In the genomic region with DNA sequence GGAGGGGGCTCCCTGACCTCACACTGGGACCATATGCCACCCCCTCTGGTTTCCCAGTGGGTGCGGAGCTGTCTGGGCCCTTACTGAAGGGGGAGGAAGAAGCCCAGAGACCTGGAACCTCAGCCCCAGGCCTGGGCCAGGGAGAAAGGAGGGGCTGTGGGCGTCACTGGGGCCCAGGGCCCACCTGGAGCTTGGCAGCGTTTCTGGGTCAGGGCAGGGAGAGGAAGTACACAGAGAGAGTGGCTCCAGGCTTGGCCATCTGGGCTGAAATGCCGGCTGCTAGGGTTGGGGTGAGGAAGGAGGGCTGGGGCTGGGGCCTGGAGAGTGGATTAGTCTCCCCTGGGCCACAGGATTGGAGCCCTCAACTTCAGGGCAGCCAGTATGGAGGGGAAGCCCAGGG, we compare ENCODE assay signal across 16 cellular contexts. TPM values are rescaled to one million over a fixed set of nuclear protein-coding genes. Genes with fewer than 3 reads are reported as not detected.
DNase-seq lines count a peak whose midpoint lies in the region; ATAC-seq and TF ChIP-seq lines count a peak whose summit lies in the region.
"Had no signal": no experiment of that assay in that cellular context is flagged by ENCODE, and none has a peak within 500 bp of the region (broad histone marks: within the 10 kb centered on the region; RNA-seq: fewer than 3 reads in every experiment).

No MANE protein-coding gene starts in this region.

- ATAC-seq in Right ventricle myocardium superior (ENCODE audit: poor library complexity), result peak; percentile 16
- ATAC-seq in foreskin keratinocyte, result peak; percentile 18
- ATAC-seq in HG03457 (IDR thresholded peaks at IDR 0.05; ENCODE audit: unreplicated experiment), result no peak
- ATAC-seq in HG03175 (IDR thresholded peaks at IDR 0.05; ENCODE audit: unreplicated experiment), result no peak
- ATAC-seq: activated CD4-positive, alpha-beta T cell treated with anti-CD3 and anti-CD28 coated beads for 36 hours; activated T-cell treated with anti-CD3 and anti-CD28 coated beads, Interleukin-2, amount 50 U/mL, for 72 hours had no signal

- no TSS peak for BruUV-seq in A673 (replicated peaks; lab: Mats Ljungman, UMichigan)

- H2BK12ac ChIP-seq in neuronal stem cell (ENCODE audit: low read length), result no peak overlapping the region

- H3K18ac ChIP-seq in neuronal stem cell (ENCODE audit: low read length), result peak overlapping the region; percentile 81

- H3K27ac ChIP-seq in foreskin keratinocyte, result no peak overlapping the region
- H3K27ac ChIP-seq in neuronal stem cell (replicated peaks; ENCODE audit: low read length), result no peak overlapping the region
- H3K27ac ChIP-seq in A673 (ENCODE audit: low read depth, low read length, poor library complexity, severe bottlenecking), result no peak overlapping the region
- H3K27ac ChIP-seq: upper lobe of left lung had no signal

- H3K4me3 ChIP-seq in neuronal stem cell (ENCODE audit: low read length in 2 of 2) (no peak overlapping the region), A673 (ENCODE audit: low read depth, low read length, poor library complexity, severe bottlenecking) (no peak overlapping the region)
- H3K4me3 ChIP-seq: skin epidermis, upper lobe of left lung had no signal

- WGBS in neuronal stem cell (ENCODE audit: extremely low coverage in 2 of 2, insufficient read length in 2 of 2, insufficient replicate concordance in 1 of 2), 2 donors, result no CpG with 5 or more reads among the region's 4 CpGs

- H2BK5ac ChIP-seq in neuronal stem cell (ENCODE audit: low read length), result no peak overlapping the region

- TF ChIP-seq CTCF in foreskin keratinocyte (conservative IDR thresholded peaks at IDR 0.05) (no peak), A673 (conservative IDR thresholded peaks at IDR 0.05; ENCODE audit: low read depth, low read length) (no peak)

- H2BK15ac ChIP-seq in neuronal stem cell (ENCODE audit: low read length), result peak overlapping the region; percentile 1

- H3K4me1 ChIP-seq in foreskin keratinocyte (no peaks in the 10 kb centered on the region), neuronal stem cell (ENCODE audit: control insufficient read depth in 2 of 2, insufficient read depth in 1 of 2, low read depth in 1 of 2, low read length in 2 of 2) (peaks cover 28 to 34% of the 10 kb centered on the region in 2 donors), A673 (ENCODE audit: insufficient read depth, low read length, poor library complexity, severe bottlenecking) (peaks cover 11% of the 10 kb centered on the region)

- H3K4me2 ChIP-seq in neuronal stem cell (ENCODE audit: insufficient read depth, low read length, poor library complexity, severe bottlenecking), result no peak overlapping the region

- CTCF ChIA-PET in A673 (lab: Charles Lee), result no interaction called here

- POLR2A ChIA-PET in A673 (lab: Charles Lee; ENCODE audit: low non-redundant PET), result no interaction called here

- no peak overlapping the region for H2AK5ac ChIP-seq in neuronal stem cell (ENCODE audit: low read depth, low read length)

- no peak overlapping the region for H3K4ac ChIP-seq in neuronal stem cell (ENCODE audit: low read length)

- H4K8ac ChIP-seq in neuronal stem cell (ENCODE audit: low read depth, low read length), result no peak overlapping the region

- no peak overlapping the region for H2AFZ ChIP-seq in neuronal stem cell (ENCODE audit: low read length)

- H3K14ac ChIP-seq in neuronal stem cell (ENCODE audit: low read length), result no peak overlapping the region

- no peak overlapping the region for H2BK120ac ChIP-seq in neuronal stem cell (ENCODE audit: low read depth, low read length)

- H4K91ac ChIP-seq in neuronal stem cell (ENCODE audit: low read depth, low read length, poor library complexity), result no peak overlapping the region

- no peak overlapping the region for H3K9ac ChIP-seq in neuronal stem cell (ENCODE audit: low read depth, low read length, poor library complexity)

- H3K36me3 ChIP-seq in neuronal stem cell (replicated peaks in 1 of 2; ENCODE audit: control insufficient read depth in 2 of 2, insufficient read depth in 2 of 2, low read length in 2 of 2) (no peaks in the 10 kb centered on the region), A673 (ENCODE audit: insufficient read depth, low read length, poor library complexity, severe bottlenecking) (no peaks in the 10 kb centered on the region)
- H3K36me3 ChIP-seq: upper lobe of left lung had no signal

- intact Hi-C loops in Right ventricle myocardium superior (cut with DNase I), result no loop called here
- intact Hi-C loops in cardiac septum (cut with DNase I), result no loop called here
- intact Hi-C loops in A673 (cut with micrococcal nuclease; ENCODE audit: unreplicated experiment), result no loop called here

- DNase-seq in Right ventricle myocardium superior (no peak), cardiac septum (ENCODE audit: low spot score) (no peak), foreskin keratinocyte (no peak), neuronal stem cell (ENCODE audit: low spot score) (no peak), A673 (ENCODE audit: low spot score) (no peak), HUDEP-2 (lab: John Stamatoyannopoulos, UW; ENCODE audit: unreplicated experiment in 76 of 76) (no peak)
- DNase-seq: activated CD4-positive, alpha-beta T cell treated with anti-CD3 and anti-CD28 coated beads for 36 hours; activated T-cell treated with anti-CD3 and anti-CD28 coated beads, Interleukin-2, amount 50 U/mL, for 72 hours; amniotic stem cell; DMS79; Kasumi-1; OCI-M1; upper lobe of left lung had no signal

- no peaks in the 10 kb centered on the region for H3K79me1 ChIP-seq in neuronal stem cell (ENCODE audit: low read depth, low read length)

- H3K23ac ChIP-seq in neuronal stem cell (ENCODE audit: low read depth, low read length, poor library complexity), result no peak overlapping the region

- no peaks in the 10 kb centered on the region for H3K9me3 ChIP-seq in neuronal stem cell (replicated peaks in 1 of 2; ENCODE audit: control insufficient read depth in 2 of 2, insufficient read depth in 1 of 2, low read depth in 1 of 2, low read length in 2 of 2)
- no peaks in the 10 kb centered on the region for H3K9me3 ChIP-seq in A673 (ENCODE audit: low read depth, low read length, poor library complexity, severe bottlenecking)
- H3K9me3 ChIP-seq: upper lobe of left lung had no signal

- H3K27me3 ChIP-seq in foreskin keratinocyte (peaks cover 21% of the 10 kb centered on the region), neuronal stem cell (ENCODE audit: control insufficient read depth in 3 of 3, insufficient read depth in 3 of 3, low read depth in 1 of 3, low read length in 3 of 3) (no peaks in the 10 kb centered on the region), A673 (replicated peaks; ENCODE audit: insufficient read depth, low read depth, low read length, poor library complexity) (no peaks in the 10 kb centered on the region)
- H3K27me3 ChIP-seq: upper lobe of left lung had no signal

RNA-seq across cellular contexts. Expression of a gene that starts 6.4 kb away (rescaled TPM):
- total RNA-seq in Right ventricle myocardium superior (44.7 TPM), cardiac septum (60.3 TPM), foreskin keratinocyte (26.5 and 26.6 TPM in 2 replicates), A673 (2021) (34.5 and 44.5 TPM in 2 replicates)
- 12.5 and 14.1 TPM in 2 replicates for polyA plus RNA-seq in foreskin keratinocyte
- polyA plus RNA-seq in neuronal stem cell (2013, experiment 1 of 2), result 28.9 TPM
- 29.1 TPM for polyA plus RNA-seq in neuronal stem cell (2013, experiment 2 of 2)

Comparison
In these comparisons a context has a peak if more than half of its experiments do, and no peak if none do; other contexts are left out.
1. ATAC-seq: peak in Right ventricle myocardium superior (single experiment) and foreskin keratinocyte (single experiment); none in HG03457 (single experiment) and HG03175 (single experiment).